Comparison of ENCODE assay signal across 10 cellular contexts in the genomic region with DNA sequence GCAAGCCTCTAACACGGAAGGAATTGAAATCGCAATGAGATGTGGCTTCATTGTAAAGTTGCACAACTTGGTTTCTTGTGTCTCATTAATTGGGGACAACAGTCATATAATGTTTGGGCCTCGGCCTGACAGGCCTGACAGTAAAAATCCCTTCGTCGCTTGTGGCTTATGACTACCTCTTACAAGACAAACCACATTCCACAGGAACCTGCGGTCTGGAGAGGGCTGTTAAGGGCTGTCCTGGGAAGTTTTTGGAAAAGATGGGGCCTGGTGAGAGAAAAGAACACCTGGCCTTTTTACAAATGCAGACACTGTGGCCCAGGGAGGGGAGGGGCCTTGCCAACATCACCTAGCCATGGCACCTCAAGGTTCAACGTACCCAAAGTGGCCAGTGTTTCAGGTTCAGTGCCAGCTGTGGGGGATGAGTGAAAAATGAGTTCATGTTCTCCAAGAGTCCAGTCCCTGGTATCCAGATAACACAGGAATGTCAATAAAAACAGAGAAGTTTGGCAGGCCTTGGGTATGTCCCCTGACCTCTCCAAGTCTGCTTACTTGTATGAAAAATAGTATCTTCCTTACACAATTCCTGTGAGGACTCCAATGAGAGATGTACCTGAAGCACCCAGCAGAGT. TPM values are rescaled to one million over a fixed set of nuclear protein-coding genes. Genes with fewer than 3 reads are reported as not detected.
A peak's percentile ranks its signal among the peaks of the same experiment; 100 is the strongest.
DNase-seq lines count a peak whose midpoint lies in the region; ATAC-seq, FAIRE-seq and TF ChIP-seq lines count a peak whose summit lies in the region.
"Had no signal": no experiment of that assay in that cellular context is flagged by ENCODE, and none has a peak within 500 bp of the region (broad histone marks: within the 10 kb centered on the region; RNA-seq: fewer than 3 reads in every experiment).

No MANE protein-coding gene starts in this region.

- H3K36me3 Mint-ChIP-seq in activated T-helper 17 cell treated with anti-CD3 and anti-CD28 coated beads, Interleukin-2, amount 50 U/mL, for 72 hours (ENCODE audit: low read depth): no peaks in the 10 kb centered on the region

- intact Hi-C loops in right cardiac atrium (cut with DNase I) (no loop called here), ovary (cut with DNase I) (no loop called here)

- peaks cover 23% of the 10 kb centered on the region for H3K4me1 ChIP-seq in right cardiac atrium (ENCODE audit: control insufficient read depth, insufficient read depth, low read length)
- peaks cover 9 to 10% of the 10 kb centered on the region in 2 donors for H3K4me1 ChIP-seq in small intestine (ENCODE audit: control insufficient read depth in 2 of 2, insufficient read depth in 1 of 2, low read depth in 1 of 2, low read length in 1 of 2)
- H3K4me1 ChIP-seq in ovary (ENCODE audit: insufficient read depth): peaks cover 5% of the 10 kb centered on the region

- H3K27me3 Mint-ChIP-seq in activated T-helper 17 cell treated with anti-CD3 and anti-CD28 coated beads, Interleukin-2, amount 50 U/mL, for 72 hours: no peaks in the 10 kb centered on the region

- no peak for TF ChIP-seq POLR2A in ovary (IDR thresholded peaks at IDR 0.05)

- no peak overlapping the region for H3K4me3 ChIP-seq in right cardiac atrium (ENCODE audit: low read length)
- no peak overlapping the region for H3K4me3 ChIP-seq in small intestine (ENCODE audit: low read depth in 1 of 2, low read length in 2 of 2)
- H3K4me3 ChIP-seq in ovary: no peak overlapping the region

- H3K27me3 ChIP-seq in right cardiac atrium (ENCODE audit: control insufficient read depth, insufficient read depth): no peaks in the 10 kb centered on the region
- no peaks in the 10 kb centered on the region for H3K27me3 ChIP-seq in small intestine (ENCODE audit: control insufficient read depth in 2 of 2, insufficient read depth in 2 of 2, low read length in 2 of 2)
- H3K27me3 ChIP-seq in ovary: no peaks in the 10 kb centered on the region

- no peaks in the 10 kb centered on the region for H3K9me3 Mint-ChIP-seq in activated T-helper 17 cell treated with anti-CD3 and anti-CD28 coated beads, Interleukin-2, amount 50 U/mL, for 72 hours

- peak overlapping the region; percentile 98 for H3K27ac ChIP-seq in right cardiac atrium (ENCODE audit: low read length)
- H3K27ac ChIP-seq in small intestine (ENCODE audit: low read depth in 1 of 2, low read length in 1 of 2): peak overlapping the region; percentile 63 to 95
- H3K27ac ChIP-seq in ovary: no peak overlapping the region

- FAIRE-seq in small intestine (lab: Jason Lieb, UNC): no peak
- FAIRE-seq: endometrium had no signal

- no peak for TF ChIP-seq CTCF in ovary (IDR thresholded peaks at IDR 0.05)
- TF ChIP-seq CTCF in omental fat pad (IDR thresholded peaks at IDR 0.05): no peak

- 77% methylated on average over 7 of the region's 7 CpGs for WGBS in right cardiac atrium
- 23 to 58% (median 33%) methylated on average over 7 of the region's 7 CpGs for WGBS in small intestine, 3 donors
- WGBS in ovary, 3 donors: 67 to 80% (median 73%) methylated on average over 7 of the region's 7 CpGs

- DNase-seq in HK-2 (ENCODE audit: unreplicated experiment): peak; percentile 54
- DNase-seq in right cardiac atrium: no peak
- DNase-seq in small intestine: peak; percentile 80
- DNase-seq in ovary: no peak
- DNase-seq in omental fat pad (ENCODE audit: low spot score): no peak
- no peak for DNase-seq in T-helper 9 cell
- DNase-seq: stimulated activated CD8-positive, alpha-beta memory T cell treated with anti-CD3 and anti-CD28 coated beads, Interleukin-4, amount 100 ng/mL, for 48 hours had no signal

- H3K36me3 ChIP-seq in small intestine (ENCODE audit: control insufficient read depth in 2 of 2, insufficient read depth in 2 of 2, low read length in 2 of 2): no peaks in the 10 kb centered on the region
- H3K36me3 ChIP-seq in ovary: no peaks in the 10 kb centered on the region

- peaks cover 4% of the 10 kb centered on the region for H3K4me1 Mint-ChIP-seq in activated T-helper 17 cell treated with anti-CD3 and anti-CD28 coated beads, Interleukin-2, amount 50 U/mL, for 72 hours

- H3K9me3 ChIP-seq in right cardiac atrium (ENCODE audit: control insufficient read depth, low read length) (no peaks in the 10 kb centered on the region), small intestine (ENCODE audit: control insufficient read depth, low read depth) (no peaks in the 10 kb centered on the region), ovary (no peaks in the 10 kb centered on the region)

- H3K27ac Mint-ChIP-seq in activated T-helper 17 cell treated with anti-CD3 and anti-CD28 coated beads, Interleukin-2, amount 50 U/mL, for 72 hours: no peak overlapping the region

- H3K4me3 Mint-ChIP-seq in activated T-helper 17 cell treated with anti-CD3 and anti-CD28 coated beads, Interleukin-2, amount 50 U/mL, for 72 hours: no peak overlapping the region

- TF ChIP-seq EP300 in ovary (IDR thresholded peaks at IDR 0.05): no peak

- peak; percentile 42 for ATAC-seq in activated T-helper 17 cell treated with anti-CD3 and anti-CD28 coated beads, Interleukin-2, amount 50 U/mL, for 72 hours (replicated peaks)
- ATAC-seq in right cardiac atrium: peak; percentile 7 to 9
- no peak for ATAC-seq in omental fat pad (ENCODE audit: low FRiP score)
- no peak for ATAC-seq in HG02852 (IDR thresholded peaks at IDR 0.05; ENCODE audit: unreplicated experiment)

RNA-seq across cellular contexts. Expression of gene SHB, which starts 22.2 kb away (rescaled TPM):
- total RNA-seq in activated T-helper 17 cell treated with anti-CD3 and anti-CD28 coated beads, Interleukin-2, amount 50 U/mL, for 72 hours: 1 to 10 TPM in 1 of 2 donors, under 1 TPM in 1; 0.95 to 1.7 TPM
- total RNA-seq in right cardiac atrium (10 to 100 TPM; 25.7 to 38.9 (median 31.0) TPM), ovary (10 to 100 TPM in 2 of 7 donors, 1 to 10 TPM in 5; 5.7 to 23.8 (median 9.0) TPM), omental fat pad (10 to 100 TPM; 10.4 to 61.6 (median 20.7) TPM)
- polyA plus RNA-seq in right cardiac atrium (14.5 TPM), small intestine (10 to 100 TPM in 1 of 3 donors, 1 to 10 TPM in 2; 8.9 to 18.9 (median 9.2) TPM), ovary (10 to 100 TPM in 1 of 2 donors, 1 to 10 TPM in 1; 3.5 to 15.7 TPM)

Comparison
In these comparisons a context has a peak if more than half of its experiments do, and no peak if none do; other contexts are left out.
1. DNase-seq: peak in HK-2 (single experiment) and small intestine (single experiment); none in right cardiac atrium (0 of 3), ovary (0 of 5), omental fat pad (single experiment) and T-helper 9 cell (single experiment).
2. ATAC-seq: peak in activated T-helper 17 cell treated with anti-CD3 and anti-CD28 coated beads, Interleukin-2, amount 50 U/mL, for 72 hours (single experiment) and right cardiac atrium (2 of 2); none in omental fat pad (single experiment) and HG02852 (single experiment).
3. H3K27ac ChIP-seq: peak in right cardiac atrium (single experiment) and small intestine (2 of 2); none in ovary (0 of 2).